Comparison of ENCODE assay signal across 27 cellular contexts in genomic region chr5:137283801-137284200, GRCh38.
"Had no signal": no experiment of that assay in that cellular context is flagged by ENCODE, and none has a peak within 500 bp of the region (broad histone marks: within the 10 kb centered on the region; RNA-seq: fewer than 3 reads in every experiment).

No MANE protein-coding gene starts in this region.

- H3K27ac Mint-ChIP-seq: activated CD4-positive, alpha-beta T cell treated with anti-CD3 and anti-CD28 coated beads for 36 hours; activated CD8-positive, alpha-beta memory T cell treated with anti-CD3 and anti-CD28 coated beads, Interleukin-2, amount 10 ng/mL, durations not matched to agents 7 days and 5 days; activated CD8-positive, alpha-beta T cell treated with anti-CD3 and anti-CD28 coated beads, Interleukin-2, amount 10 ng/mL, durations not matched to agents 7 days and 5 days; natural killer cell treated with Interleukin-12 subunit alpha and Interleukin-12 subunit beta and Interleukin-15 and Interleukin-18, amount 100 ng/mL, for 72 hours; stimulated activated naive CD8-positive, alpha-beta T cell treated with anti-CD3 and anti-CD28 coated beads, Interleukin-15, Interleukin-2, amounts not matched to agents 100 ng/mL and 50 ng/mL, for 24 hours; T-helper 2 cell treated with Interferon-gamma antibody and Interleukin-4, amounts not matched to agents 5 μg/mL and 100 μg/mL, for 36 hours; type B pancreatic cell had no signal

- H3K36me3 Mint-ChIP-seq: activated CD8-positive, alpha-beta memory T cell treated with anti-CD3 and anti-CD28 coated beads, Interleukin-2, amount 10 ng/mL, durations not matched to agents 7 days and 5 days; activated naive CD4-positive, alpha-beta T cell treated with anti-CD3 and anti-CD28 coated beads, Interleukin-2, amount 50 U/mL, for 72 hours; natural killer cell treated with Interleukin-12 subunit alpha and Interleukin-12 subunit beta and Interleukin-15 and Interleukin-18, amount 100 ng/mL, for 72 hours; type B pancreatic cell had no signal

- FAIRE-seq: frontal cortex, islet of Langerhans had no signal

- H3K27me3 ChIP-seq: colonic mucosa, dorsolateral prefrontal cortex, uterus had no signal

- H3K4me3 ChIP-seq: colonic mucosa, dorsolateral prefrontal cortex, left ventricle myocardium inferior, lung, skin epidermis, uterus had no signal

- H3K4me3 Mint-ChIP-seq: activated CD4-positive, alpha-beta T cell treated with anti-CD3 and anti-CD28 coated beads for 36 hours; activated CD8-positive, alpha-beta memory T cell treated with anti-CD3 and anti-CD28 coated beads, Interleukin-2, amount 10 ng/mL, durations not matched to agents 7 days and 5 days; activated CD8-positive, alpha-beta T cell treated with anti-CD3 and anti-CD28 coated beads, Interleukin-2, amount 10 ng/mL, durations not matched to agents 7 days and 5 days; natural killer cell treated with Interleukin-12 subunit alpha and Interleukin-12 subunit beta and Interleukin-15 and Interleukin-18, amount 100 ng/mL, for 72 hours; stimulated activated naive CD8-positive, alpha-beta T cell treated with anti-CD3 and anti-CD28 coated beads, Interleukin-15, Interleukin-2, amounts not matched to agents 100 ng/mL and 50 ng/mL, for 24 hours; T-helper 2 cell treated with Interferon-gamma antibody and Interleukin-4, amounts not matched to agents 5 μg/mL and 100 μg/mL, for 36 hours; type B pancreatic cell had no signal

- H3K27ac ChIP-seq: colonic mucosa, dorsolateral prefrontal cortex, left ventricle myocardium inferior, skin epidermis, uterus had no signal

- DNase-seq: activated CD4-positive, alpha-beta T cell treated with anti-CD3 and anti-CD28 coated beads for 36 hours; activated CD4-positive, CD25-positive, alpha-beta regulatory T cell; activated CD8-positive, alpha-beta memory T cell treated with anti-CD3 and anti-CD28 coated beads, Interleukin-2, amount 10 ng/mL, durations not matched to agents 7 days and 5 days; activated CD8-positive, alpha-beta T cell treated with anti-CD3 and anti-CD28 coated beads, Interleukin-2, amount 10 ng/mL, durations not matched to agents 7 days and 5 days; activated naive CD4-positive, alpha-beta T cell; activated T-cell treated with anti-CD3 and anti-CD28 coated beads, Interleukin-2, amount 50 U/mL, for 48 hours; cerebellar nuclear complex; colonic mucosa; effector memory CD4-positive, alpha-beta T cell; glutamatergic neuron; left ventricle myocardium inferior; mesendoderm; retina; stimulated activated CD4-positive, alpha-beta T cell treated with anti-CD3 and anti-CD28 coated beads, Interleukin-12 subunit alpha, Interleukin-12 subunit beta, amount 100 ng/mL, for 4 hours; stimulated activated CD4-positive, alpha-beta T cell treated with anti-CD3 and anti-CD28 coated beads, Interleukin-4, amount 100 ng/mL, for 1 hour; substantia nigra; uterus had no signal

- H3K9me3 Mint-ChIP-seq: activated naive CD4-positive, alpha-beta T cell treated with anti-CD3 and anti-CD28 coated beads, Interleukin-2, amount 50 U/mL, for 72 hours; natural killer cell treated with Interleukin-12 subunit alpha and Interleukin-12 subunit beta and Interleukin-15 and Interleukin-18, amount 100 ng/mL, for 72 hours; stimulated activated naive CD8-positive, alpha-beta T cell treated with anti-CD3 and anti-CD28 coated beads, Interleukin-15, Interleukin-2, amounts not matched to agents 100 ng/mL and 50 ng/mL, for 24 hours; T-helper 2 cell treated with Interferon-gamma antibody and Interleukin-4, amounts not matched to agents 5 μg/mL and 100 μg/mL, for 36 hours; type B pancreatic cell had no signal

- H3K4me1 Mint-ChIP-seq: activated CD4-positive, alpha-beta T cell treated with anti-CD3 and anti-CD28 coated beads for 36 hours; activated CD8-positive, alpha-beta memory T cell treated with anti-CD3 and anti-CD28 coated beads, Interleukin-2, amount 10 ng/mL, durations not matched to agents 7 days and 5 days had no signal

- H3K36me3 ChIP-seq: colonic mucosa, left ventricle myocardium inferior, uterus had no signal
